In the genomic region with DNA sequence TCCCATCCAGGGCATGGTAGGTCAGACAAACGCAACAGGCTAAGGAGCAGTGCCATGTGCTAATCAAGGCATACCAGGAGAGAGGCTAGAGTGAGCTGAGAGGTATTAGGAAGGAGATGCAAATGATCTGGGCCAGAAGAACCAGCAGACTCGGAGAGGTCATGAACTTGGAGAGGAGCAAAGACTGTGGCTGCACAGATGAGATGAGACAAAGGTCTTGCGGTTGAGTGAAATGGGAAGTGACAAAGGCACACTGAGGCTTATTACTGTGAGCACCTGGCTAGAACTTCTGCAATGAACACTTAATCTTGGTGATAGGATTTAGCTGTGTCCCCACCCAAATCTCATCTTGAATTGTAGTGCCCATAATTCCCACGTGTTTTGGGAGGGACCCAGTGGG, we compare ENCODE assay signal across 11 cellular contexts.
DNase-seq lines count a peak whose midpoint lies in the region; ATAC-seq, FAIRE-seq and TF ChIP-seq lines count a peak whose summit lies in the region.
"Had no signal": no experiment of that assay in that cellular context is flagged by ENCODE, and none has a peak within 500 bp of the region (broad histone marks: within the 10 kb centered on the region; RNA-seq: fewer than 3 reads in every experiment).

No MANE protein-coding gene starts in this region.

- no peaks in the 10 kb centered on the region for H3F3A ChIP-seq in GM23248 (ENCODE audit: insufficient read depth)

- H3K79me2 ChIP-seq in GM12878 (ENCODE audit: control insufficient read depth, insufficient read depth, low read length) = no peaks in the 10 kb centered on the region
- no peaks in the 10 kb centered on the region for H3K79me2 ChIP-seq in GM23248 (ENCODE audit: insufficient read depth)

- no peak for TF ChIP-seq CTCF in GM12878 (IDR thresholded peaks at IDR 0.05 in 2 of 3, conservative IDR thresholded peaks at IDR 0.05 in 1 of 3; ENCODE audit: control insufficient read depth in 2 of 3, extremely low read depth in 1 of 3, insufficient read depth in 1 of 3, low read depth in 3 of 3, low read length in 3 of 3)

- no peak overlapping the region for H3K9ac ChIP-seq in GM12878 (ENCODE audit: control insufficient read depth, insufficient read depth, low read length)
- no peak overlapping the region for H3K9ac ChIP-seq in GM23248

- CTCF ChIA-PET in GM12878 (lab: Yijun Ruan, JAX) = no interaction called here

- BruUV-seq in GM12878 (replicated peaks; lab: Mats Ljungman, UMichigan) = no TSS peak

- no peak overlapping the region for H2AFZ ChIP-seq in GM12878 (ENCODE audit: control insufficient read depth, low read depth, low read length)
- no peak overlapping the region for H2AFZ ChIP-seq in GM23248

- 0% methylated on average over 4 of the region's 4 CpGs for WGBS in GM12878 (ENCODE audit: insufficient coverage, insufficient replicate concordance, low lambda C conversion rate, missing lambda C conversion rate)
- 77 to 79% methylated on average over 4 of the region's 4 CpGs for WGBS in GM23248 (ENCODE audit: low coverage in 1 of 2, low lambda C conversion rate in 2 of 2, missing lambda C conversion rate in 2 of 2), 2 experiments

- POLR2A ChIA-PET in GM12878 (lab: Charles Lee) = no interaction called here

- peaks cover 9% of the 10 kb centered on the region for H3K4me1 ChIP-seq in GM12878 (ENCODE audit: control insufficient read depth, insufficient read depth, low read length)
- no peaks in the 10 kb centered on the region for H3K4me1 ChIP-seq in GM23248 (ENCODE audit: insufficient read depth)

- RAD21 ChIA-PET in GM12878 (lab: Charles Lee; ENCODE audit: unreplicated experiment) = no interaction called here

- SMC1A ChIA-PET in GM12878 (lab: Charles Lee; ENCODE audit: uncharacterized antibody, unreplicated experiment) = no interaction called here

- no peak for TF ChIP-seq RAD21 in GM12878 (IDR thresholded peaks at IDR 0.05; ENCODE audit: insufficient read depth, low read depth, low read length)

- peak; percentile 88 for FAIRE-seq in GM12878 (lab: Jason Lieb, UNC)

- TF ChIP-seq EP300 in GM12878 (IDR thresholded peaks at IDR 0.05; ENCODE audit: borderline replicate concordance in 1 of 2, control insufficient read depth in 1 of 2, low read depth in 2 of 2, low read length in 2 of 2) = 0 out of 4 replicates have a peak, but pooled peaks of 1 of the 2 experiments have one; percentile 11

- intact Hi-C loops in GM12878 (cut with micrococcal nuclease; ENCODE audit: unreplicated experiment) = no loop called here

- H3K27ac ChIP-seq in GM12878 (ENCODE audit: control insufficient read depth, insufficient read depth) (no peak overlapping the region), GM23248 (no peak overlapping the region)

- H3K27me3 ChIP-seq in GM12878 (replicated peaks in 1 of 2; ENCODE audit: control insufficient read depth in 2 of 2, insufficient read depth in 2 of 2, low read length in 1 of 2) (no peaks in the 10 kb centered on the region), GM23248 (replicated peaks; ENCODE audit: insufficient read depth) (no peaks in the 10 kb centered on the region)
- H3K27me3 ChIP-seq: SJSA1 had no signal

- H4K20me1 ChIP-seq in GM12878 (ENCODE audit: control insufficient read depth, insufficient read depth) (no peaks in the 10 kb centered on the region; the same call in 1 of the 2 replicates), GM23248 (ENCODE audit: insufficient read depth) (no peaks in the 10 kb centered on the region)

- in situ Hi-C loops in GM12878 (cut with MboI) (no loop called here), GM23248 (cut with MboI) (no loop called here)

- no peak overlapping the region for H3K4me2 ChIP-seq in GM12878 (ENCODE audit: control insufficient read depth, insufficient read depth)
- H3K4me2 ChIP-seq in GM23248 (ENCODE audit: unreplicated experiment) = no peak overlapping the region

- TF ChIP-seq POLR2A in GM12878 (IDR thresholded peaks at IDR 0.05; ENCODE audit: low read depth, low read length) = no peak

- no peak overlapping the region for H3K4me3 ChIP-seq in GM12878
- H3K4me3 ChIP-seq in GM23248 = no peak overlapping the region
- H3K4me3 ChIP-seq: SJSA1 had no signal

- no peaks in the 10 kb centered on the region for H3K9me2 ChIP-seq in GM23248 (ENCODE audit: insufficient read depth)

- DNase-seq in GM12878 (ENCODE audit: low read depth, low spot score) (peak; percentile 57), AG08396 (ENCODE audit: low spot score) (no peak), NCI-H2227 treated with DMSO at 0.1 percent for 48 hours (lab: John Stamatoyannopoulos, UW) (no peak), GM23248 (no peak)
- DNase-seq in activated T-cell treated with anti-CD3 and anti-CD28 coated beads, Interleukin-2, amount 50 U/mL, for 48 hours = no peak
- DNase-seq: activated CD8-positive, alpha-beta memory T cell treated with anti-CD3 and anti-CD28 coated beads for 24 hours; NCI-H2081 had no signal

- peaks cover 2% of the 10 kb centered on the region; the same call in 2 of the 3 replicates for H3K9me3 ChIP-seq in GM12878 (replicated peaks; ENCODE audit: control insufficient read depth, insufficient read depth, low read length)
- H3K9me3 ChIP-seq in GM23248 (ENCODE audit: low read depth) = no peaks in the 10 kb centered on the region
- H3K9me3 ChIP-seq: SJSA1 had no signal

- no peaks in the 10 kb centered on the region for H3K36me3 ChIP-seq in GM12878 (ENCODE audit: control insufficient read depth in 2 of 2, insufficient read depth in 2 of 2, low read length in 1 of 2)
- H3K36me3 ChIP-seq in GM23248 (ENCODE audit: low read depth) = no peaks in the 10 kb centered on the region
- H3K36me3 ChIP-seq: SJSA1 had no signal

- peak; percentile 99 for ATAC-seq in GM18870 (IDR thresholded peaks at IDR 0.05; ENCODE audit: unreplicated experiment)
- ATAC-seq in GM21717 (IDR thresholded peaks at IDR 0.05; ENCODE audit: unreplicated experiment) = peak; percentile 97
- ATAC-seq in HG03280 (IDR thresholded peaks at IDR 0.05; ENCODE audit: unreplicated experiment) = peak; percentile 92
- peak; percentile 97 for ATAC-seq in GM12878

TF ChIP-seq in GM12878, 131 proteins besides CTCF, POLR2A, EP300 and RAD21 (continues in another document):
- peak; percentile 56; the same call in 1 of the 2 replicates for TF ChIP-seq CREM (IDR thresholded peaks at IDR 0.05; ENCODE audit: low read depth)
- peak; percentile 90 for TF ChIP-seq NR2F1 (conservative IDR thresholded peaks at IDR 0.05)
- no peak for TF ChIP-seq MEF2A (IDR thresholded peaks at IDR 0.05; ENCODE audit: insufficient read depth, low read depth, low read length)
- TF ChIP-seq JUND (IDR thresholded peaks at IDR 0.05; ENCODE audit: low read depth, low read length) = no peak
- TF ChIP-seq TCF12 (IDR thresholded peaks at IDR 0.05; ENCODE audit: low read depth, low read length) = peak; percentile 86
- no peak for TF ChIP-seq SMC3 (IDR thresholded peaks at IDR 0.05; ENCODE audit: borderline replicate concordance, low read length)
- no peak for TF ChIP-seq BRCA1 (IDR thresholded peaks at IDR 0.05; ENCODE audit: low read depth, low read length)
- TF ChIP-seq NFIC (IDR thresholded peaks at IDR 0.05; ENCODE audit: low read depth, low read length) = peak; percentile 46; the same call in 1 of the 2 replicates
- TF ChIP-seq NBN (IDR thresholded peaks at IDR 0.05) = 0 out of 2 replicates have a peak, but pooled peaks have one; percentile 41
- peak; percentile 84; the same call in 1 of the 2 replicates for TF ChIP-seq TCF3 (IDR thresholded peaks at IDR 0.05; ENCODE audit: borderline replicate concordance, insufficient read depth, low read depth, low read length)
- peak; percentile 73; the same call in 1 of the 2 replicates for TF ChIP-seq IRF4 (IDR thresholded peaks at IDR 0.05; ENCODE audit: low read depth, low read length)
- peak in 1 of 2 experiments; percentile 34; a peak in 1 of 4 replicates for TF ChIP-seq BHLHE40 (IDR thresholded peaks at IDR 0.05; ENCODE audit: borderline replicate concordance in 1 of 2, low read depth in 2 of 2, low read length in 1 of 2)
- TF ChIP-seq RUNX3 (IDR thresholded peaks at IDR 0.05; ENCODE audit: low read length) = peak; percentile 98
- 0 out of 2 replicates have a peak, but pooled peaks have one; percentile 24 for TF ChIP-seq IKZF1 (conservative IDR thresholded peaks at IDR 0.05)
- 0 out of 4 replicates have a peak, but pooled peaks of 1 of the 2 experiments have one; percentile 50 for TF ChIP-seq ETV6 (conservative IDR thresholded peaks at IDR 0.05 in 1 of 2, IDR thresholded peaks at IDR 0.05 in 1 of 2; ENCODE audit: borderline replicate concordance in 1 of 2, low read depth in 1 of 2)
- TF ChIP-seq JUNB (IDR thresholded peaks at IDR 0.05) = peak; percentile 45
- TF ChIP-seq CREB1 (IDR thresholded peaks at IDR 0.05; ENCODE audit: low read depth) = peak; percentile 38; the same call in 1 of the 2 replicates
- no peak for TF ChIP-seq RB1 (IDR thresholded peaks at IDR 0.05; ENCODE audit: borderline replicate concordance)
- TF ChIP-seq CBFB (IDR thresholded peaks at IDR 0.05; ENCODE audit: low read depth) = peak; percentile 74; the same call in 1 of the 2 replicates
- peak; percentile 33; the same call in 1 of the 2 replicates for TF ChIP-seq CBX5 (IDR thresholded peaks at IDR 0.05; ENCODE audit: low read depth)
- no peak for TF ChIP-seq SMAD1 (IDR thresholded peaks at IDR 0.05; ENCODE audit: low read depth, partially characterized antibody)
- TF ChIP-seq, protein P1, sequence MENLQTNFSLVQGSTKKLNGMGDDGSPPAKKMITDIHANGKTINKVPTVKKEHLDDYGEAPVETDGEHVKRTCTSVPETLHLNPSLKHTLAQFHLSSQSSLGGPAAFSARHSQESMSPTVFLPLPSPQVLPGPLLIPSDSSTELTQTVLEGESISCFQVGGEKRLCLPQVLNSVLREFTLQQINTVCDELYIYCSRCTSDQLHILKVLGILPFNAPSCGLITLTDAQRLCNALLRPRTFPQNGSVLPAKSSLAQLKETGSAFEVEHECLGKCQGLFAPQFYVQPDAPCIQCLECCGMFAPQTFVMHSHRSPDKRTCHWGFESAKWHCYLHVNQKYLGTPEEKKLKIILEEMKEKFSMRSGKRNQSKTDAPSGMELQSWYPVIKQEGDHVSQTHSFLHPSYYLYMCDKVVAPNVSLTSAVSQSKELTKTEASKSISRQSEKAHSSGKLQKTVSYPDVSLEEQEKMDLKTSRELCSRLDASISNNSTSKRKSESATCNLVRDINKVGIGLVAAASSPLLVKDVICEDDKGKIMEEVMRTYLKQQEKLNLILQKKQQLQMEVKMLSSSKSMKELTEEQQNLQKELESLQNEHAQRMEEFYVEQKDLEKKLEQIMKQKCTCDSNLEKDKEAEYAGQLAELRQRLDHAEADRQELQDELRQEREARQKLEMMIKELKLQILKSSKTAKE (IDR thresholded peaks at IDR 0.05; ENCODE audit: low read depth, poor library complexity, severe bottlenecking) = peak; percentile 52
- TF ChIP-seq IKZF2 (IDR thresholded peaks at IDR 0.05) = peak; percentile 53 to 79; a peak in 3 of 4 replicates
- TF ChIP-seq PAX5 (IDR thresholded peaks at IDR 0.05; ENCODE audit: borderline replicate concordance, low read depth, low read length) = peak; percentile 70; the same call in 1 of the 2 replicates
- TF ChIP-seq EED (IDR thresholded peaks at IDR 0.05; ENCODE audit: low read depth) = peak; percentile 77
- no peak for TF ChIP-seq ZNF24 (IDR thresholded peaks at IDR 0.05)
